Comparison of ENCODE assay signal across 18 cellular contexts in the genomic region with DNA sequence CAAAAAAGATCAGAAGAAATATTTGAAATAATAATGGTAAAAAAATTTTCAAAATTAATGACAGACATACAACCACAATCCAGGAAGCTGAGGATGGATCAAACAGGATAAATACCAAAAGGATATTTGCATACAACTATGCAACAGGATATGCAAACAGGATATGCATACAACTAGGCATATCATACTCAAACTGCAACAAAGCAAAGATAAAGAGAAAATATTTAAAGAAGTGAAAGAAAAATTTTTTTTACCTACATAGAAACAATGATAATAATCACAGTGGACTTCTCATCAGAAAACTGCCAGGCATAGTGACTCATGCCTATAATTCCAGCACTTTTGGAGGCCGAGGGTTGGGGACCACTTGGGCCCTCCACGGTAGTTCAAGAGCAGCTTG.
"Had no signal": no experiment of that assay in that cellular context is flagged by ENCODE, and none has a peak within 500 bp of the region (broad histone marks: within the 10 kb centered on the region; RNA-seq: fewer than 3 reads in every experiment).

No MANE protein-coding gene starts in this region.

- H3K27ac Mint-ChIP-seq: activated CD4-positive, alpha-beta T cell treated with anti-CD3 and anti-CD28 coated beads, Interleukin-2, amount 10 ng/mL, durations not matched to agents 7 days and 5 days; activated T-cell treated with anti-CD3 and anti-CD28 coated beads, Interleukin-2, amount 50 U/mL, for 72 hours; effector memory CD8-positive, alpha-beta T cell had no signal

- DNase-seq: activated CD4-positive, alpha-beta T cell treated with anti-CD3 and anti-CD28 coated beads, Interleukin-2, amount 10 ng/mL, durations not matched to agents 7 days and 5 days; activated CD8-positive, alpha-beta memory T cell treated with anti-CD3 and anti-CD28 coated beads, Interleukin-2, amount 50 U/mL, for 48 hours; activated gamma-delta T cell treated with Interleukin-2 at 50 U/mL for 16 hours; activated T-cell treated with anti-CD3 and anti-CD28 coated beads, Interleukin-2, amount 50 U/mL, for 72 hours; anterior cingulate cortex; dermis blood vessel endothelial cell; effector memory CD8-positive, alpha-beta T cell; head of caudate nucleus; left colon; lower lobe of right lung; ovary; stimulated activated CD4-positive, alpha-beta T cell treated with anti-CD3 and anti-CD28 coated beads, Interleukin-12 subunit alpha, Interleukin-12 subunit beta, amount 100 ng/mL, for 4 hours; stimulated activated CD4-positive, alpha-beta T cell treated with anti-CD3 and anti-CD28 coated beads, Interleukin-2, amount 100 ng/mL, for 24 hours; stomach; testis; upper lobe of left lung had no signal

- H3K27me3 ChIP-seq: ovary, stomach, testis, upper lobe of left lung had no signal

- ATAC-seq: activated T-cell treated with anti-CD3 and anti-CD28 coated beads, Interleukin-2, amount 50 U/mL, for 72 hours; effector memory CD8-positive, alpha-beta T cell; left colon; lower lobe of right lung had no signal

- H3K4me3 ChIP-seq: lower lobe of right lung, ovary, stomach, testis, upper lobe of left lung had no signal

- H3K9me3 ChIP-seq: lower lobe of right lung, ovary, testis, upper lobe of left lung had no signal

- H3K27ac ChIP-seq: lower lobe of right lung, ovary, testis, upper lobe of left lung had no signal

- H3K4me1 Mint-ChIP-seq: activated CD4-positive, alpha-beta T cell treated with anti-CD3 and anti-CD28 coated beads, Interleukin-2, amount 10 ng/mL, durations not matched to agents 7 days and 5 days had no signal

- H3K4me3 Mint-ChIP-seq: activated CD4-positive, alpha-beta T cell treated with anti-CD3 and anti-CD28 coated beads, Interleukin-2, amount 10 ng/mL, durations not matched to agents 7 days and 5 days; activated T-cell treated with anti-CD3 and anti-CD28 coated beads, Interleukin-2, amount 50 U/mL, for 72 hours; effector memory CD8-positive, alpha-beta T cell; mesothelial cell of epicardium; neural crest cell had no signal

- H3K4me1 ChIP-seq: lower lobe of right lung, testis had no signal

- H3K36me3 ChIP-seq: lower lobe of right lung, ovary, stomach, upper lobe of left lung had no signal
